In the genomic region with DNA sequence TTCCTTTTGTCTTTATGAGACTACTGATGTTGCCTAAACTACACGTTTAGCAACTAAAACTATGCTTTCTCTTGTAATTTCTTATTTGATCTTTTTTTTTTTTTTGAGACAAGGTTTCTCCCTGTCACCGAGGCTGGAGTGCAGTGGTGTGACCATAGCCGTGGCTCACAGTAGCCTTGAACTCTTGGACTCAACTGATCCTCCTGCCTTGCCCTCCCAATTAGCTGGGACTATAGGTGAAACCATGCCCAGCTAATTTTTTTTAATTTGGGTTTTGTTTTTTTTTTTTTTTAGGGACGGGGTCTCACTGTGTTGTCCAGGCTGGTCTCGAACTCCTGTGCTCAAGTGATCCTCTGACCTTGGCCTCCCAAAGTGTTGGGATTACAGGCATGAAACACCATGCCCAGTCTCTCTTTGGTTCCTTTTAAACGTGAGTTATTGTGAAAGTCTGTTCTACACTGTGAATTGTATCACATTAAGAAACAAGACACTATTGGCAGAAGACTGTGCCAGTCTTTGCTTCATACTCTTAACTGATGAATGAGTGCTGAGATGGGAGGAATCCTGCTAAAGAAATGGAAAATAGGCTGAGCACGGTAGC, we compare ENCODE assay signal across 1 cellular context.
TF ChIP-seq lines count a peak whose summit lies in the region.

No MANE protein-coding gene starts in this region.

TF ChIP-seq in K562, 482 proteins besides CTCF, POLR2A, EP300 and RAD21 (continued from another document):
- TF ChIP-seq RFX5 (IDR thresholded peaks at IDR 0.05; ENCODE audit: low read depth, low read length) (no peak), ZNF121 (CRISPR knock-in tag; conservative IDR thresholded peaks at IDR 0.05) (peak; percentile 91), BCOR (IDR thresholded peaks at IDR 0.05) (peak; percentile 27; the same call in 1 of the 2 replicates), ZNF778 (CRISPR knock-in tag; IDR thresholded peaks at IDR 0.05) (no peak), TOE1 (IDR thresholded peaks at IDR 0.05; ENCODE audit: borderline replicate concordance) (no peak), TOE1 (CRISPR knock-in tag; IDR thresholded peaks at IDR 0.05; ENCODE audit: borderline replicate concordance, low read depth) (no peak)
- TF ChIP-seq, protein P1, sequence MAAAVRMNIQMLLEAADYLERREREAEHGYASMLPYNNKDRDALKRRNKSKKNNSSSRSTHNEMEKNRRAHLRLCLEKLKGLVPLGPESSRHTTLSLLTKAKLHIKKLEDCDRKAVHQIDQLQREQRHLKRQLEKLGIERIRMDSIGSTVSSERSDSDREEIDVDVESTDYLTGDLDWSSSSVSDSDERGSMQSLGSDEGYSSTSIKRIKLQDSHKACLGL (CRISPR knock-in tag; IDR thresholded peaks at IDR 0.05; ENCODE audit: borderline replicate concordance, poor library complexity, severe bottlenecking): no peak
